In genomic region chr19:6674408-6674807, GRCh38 we compare ENCODE assay signal across 10 cellular contexts. TPM values are rescaled to one million over a fixed set of nuclear protein-coding genes. Genes with fewer than 3 reads are reported as not detected.
A peak's percentile ranks its signal among the peaks of the same experiment; 100 is the strongest.
DNase-seq lines count a peak whose midpoint lies in the region; ATAC-seq and TF ChIP-seq lines count a peak whose summit lies in the region.
"Not testable (repeated sequence)": the region's sequence is repeated elsewhere in the genome, so short reads cannot be mapped to it uniquely, and the experiment has no call there.
"Had no signal": no experiment of that assay in that cellular context is flagged by ENCODE, and none has a peak within 500 bp of the region (broad histone marks: within the 10 kb centered on the region; RNA-seq: fewer than 3 reads in every experiment).

No MANE protein-coding gene starts in this region.

- peak overlapping the region; percentile 64 for H3K4me3 Mint-ChIP-seq in activated CD8-positive, alpha-beta T cell treated with anti-CD3 and anti-CD28 coated beads, Interleukin-2, amount 10 ng/mL, durations not matched to agents 7 days and 5 days
- peak overlapping the region; percentile 54 for H3K4me3 Mint-ChIP-seq in activated naive CD8-positive, alpha-beta T cell treated with anti-CD3 and anti-CD28 coated beads for 36 hours

- not testable (repeated sequence) for H3K9me3 Mint-ChIP-seq in activated CD8-positive, alpha-beta T cell treated with anti-CD3 and anti-CD28 coated beads, Interleukin-2, amount 10 ng/mL, durations not matched to agents 7 days and 5 days (ENCODE audit: insufficient read depth)
- peaks cover 12% of the 10 kb centered on the region for H3K9me3 Mint-ChIP-seq in activated naive CD8-positive, alpha-beta T cell treated with anti-CD3 and anti-CD28 coated beads for 36 hours

- not testable (repeated sequence) for H2BK12ac ChIP-seq in neuronal stem cell (ENCODE audit: low read length)

- POLR2A ChIA-PET in RWPE1 (lab: Yijun Ruan, JAX; ENCODE audit: low non-redundant PET), result not testable (repeated sequence)
- POLR2A ChIA-PET in activated CD8-positive, alpha-beta T cell treated with anti-CD3 and anti-CD28 coated beads, Interleukin-2, amount 10 ng/mL, durations not matched to agents 7 days and 5 days (lab: Charles Lee), result interaction anchor here (0.8 to 1.7 kb wide), 2 partner anchors 20 to 33 kb away, joined by 3 to 6 read pairs; no protein-coding TSS in a partner anchor

- H3K27ac Mint-ChIP-seq in activated CD8-positive, alpha-beta T cell treated with anti-CD3 and anti-CD28 coated beads, Interleukin-2, amount 10 ng/mL, durations not matched to agents 7 days and 5 days, result peak overlapping the region; percentile 88
- H3K27ac Mint-ChIP-seq in activated naive CD8-positive, alpha-beta T cell treated with anti-CD3 and anti-CD28 coated beads for 36 hours, result peak overlapping the region; percentile 92

- not testable (repeated sequence) for H2BK120ac ChIP-seq in neuronal stem cell (ENCODE audit: low read depth, low read length)

- TF ChIP-seq CTCF in DND-41 (IDR thresholded peaks at IDR 0.05; ENCODE audit: borderline replicate concordance, extremely low read depth, low read length, poor library complexity, severe bottlenecking); RWPE1 (conservative IDR thresholded peaks at IDR 0.05; ENCODE audit: low read depth): not testable (repeated sequence)

- not testable (repeated sequence) for H2AFZ ChIP-seq in DND-41 (ENCODE audit: low read depth, low read length)
- H2AFZ ChIP-seq in neuronal stem cell (ENCODE audit: low read length), result peak overlapping the region; percentile 83

- not testable (repeated sequence) for H3K79me1 ChIP-seq in neuronal stem cell (ENCODE audit: low read depth, low read length)

- H4K20me1 ChIP-seq in DND-41 (ENCODE audit: insufficient read depth, low read length), result not testable (repeated sequence)

- ATAC-seq in DND-41 (ENCODE audit: insufficient read depth, low read depth); activated CD8-positive, alpha-beta T cell treated with anti-CD3 and anti-CD28 coated beads, Interleukin-2, amount 10 ng/mL, durations not matched to agents 7 days and 5 days: not testable (repeated sequence)

- H3K4me1 Mint-ChIP-seq in activated CD8-positive, alpha-beta T cell treated with anti-CD3 and anti-CD28 coated beads, Interleukin-2, amount 10 ng/mL, durations not matched to agents 7 days and 5 days (ENCODE audit: low read depth), result peaks cover 66% of the 10 kb centered on the region
- peaks cover 66% of the 10 kb centered on the region for H3K4me1 Mint-ChIP-seq in activated naive CD8-positive, alpha-beta T cell treated with anti-CD3 and anti-CD28 coated beads for 36 hours

- H3K4me2 ChIP-seq in DND-41 (ENCODE audit: insufficient read depth, low read length), result peak overlapping the region; percentile 50; the same call in 1 of the 2 replicates
- not testable (repeated sequence) for H3K4me2 ChIP-seq in neuronal stem cell (ENCODE audit: insufficient read depth, low read length, poor library complexity, severe bottlenecking)

- not testable (repeated sequence) for H4K91ac ChIP-seq in neuronal stem cell (ENCODE audit: low read depth, low read length, poor library complexity)

- H3K9ac ChIP-seq in DND-41 (ENCODE audit: low read depth, low read length); neuronal stem cell (ENCODE audit: low read depth, low read length, poor library complexity): not testable (repeated sequence)
- peak overlapping the region; percentile 36; the same call in 1 of the 2 replicates for H3K9ac ChIP-seq in HUES64 (ENCODE audit: low read depth, low read length)
- peak overlapping the region; percentile 68; the same call in 1 of the 2 replicates for H3K9ac ChIP-seq in iPS-20b (ENCODE audit: low read depth, low read length)

- H3K27me3 Mint-ChIP-seq in activated CD8-positive, alpha-beta T cell treated with anti-CD3 and anti-CD28 coated beads, Interleukin-2, amount 10 ng/mL, durations not matched to agents 7 days and 5 days (ENCODE audit: low read depth); activated naive CD8-positive, alpha-beta T cell treated with anti-CD3 and anti-CD28 coated beads for 36 hours: not testable (repeated sequence)

- H3K27me3 ChIP-seq in DND-41 (ENCODE audit: insufficient read depth, low read length, poor library complexity); HUES64 (ENCODE audit: insufficient read depth, low read length); iPS-20b (ENCODE audit: insufficient read depth, low read length); neuronal stem cell (ENCODE audit: control insufficient read depth in 3 of 3, insufficient read depth in 3 of 3, low read depth in 1 of 3, low read length in 3 of 3): not testable (repeated sequence)

- not testable (repeated sequence) for H3K36me3 ChIP-seq in DND-41 (ENCODE audit: insufficient read depth, low read length); HUES64 (ENCODE audit: insufficient read depth, low read length); iPS-20b (ENCODE audit: insufficient read depth, low read depth, low read length); neuronal stem cell (replicated peaks in 1 of 2; ENCODE audit: control insufficient read depth in 2 of 2, insufficient read depth in 2 of 2, low read length in 2 of 2)

- not testable (repeated sequence) for H3K4me3 ChIP-seq in DND-41 (ENCODE audit: low read depth in 1 of 2, low read length in 2 of 2); HUES64 (ENCODE audit: low read length); iPS-20b (ENCODE audit: low read length); neuronal stem cell (ENCODE audit: low read length in 2 of 2)

- H3K4me1 ChIP-seq in DND-41 (ENCODE audit: insufficient read depth, low read length) (peaks cover 16% of the 10 kb centered on the region), neuronal stem cell (ENCODE audit: control insufficient read depth in 2 of 2, insufficient read depth in 1 of 2, low read depth in 1 of 2, low read length in 2 of 2) (peaks cover 4 to 13% of the 10 kb centered on the region in 2 donors)
- H3K4me1 ChIP-seq in HUES64 (ENCODE audit: insufficient read depth, low read length); iPS-20b (ENCODE audit: insufficient read depth, low read length): not testable (repeated sequence)

- not testable (repeated sequence) for H3K27ac ChIP-seq in DND-41 (ENCODE audit: low read length); HUES64 (ENCODE audit: low read depth, low read length); iPS-20b (ENCODE audit: low read length); neuronal stem cell (replicated peaks; ENCODE audit: low read length)
- 0 out of 2 replicates have a peak overlapping the region, but pooled peaks have one; percentile 10 for H3K27ac ChIP-seq in RWPE1

- CTCF ChIA-PET in RWPE1 (lab: Yijun Ruan, JAX), result not testable (repeated sequence)
- CTCF ChIA-PET in activated CD8-positive, alpha-beta T cell treated with anti-CD3 and anti-CD28 coated beads, Interleukin-2, amount 10 ng/mL, durations not matched to agents 7 days and 5 days (lab: Charles Lee), result interaction anchor here (0.8 to 2.8 kb wide), 9 partner anchors 12 to 189 kb away, joined by 3 to 7 read pairs (median 5); partner anchors contain the start of gene GPR108

- peak overlapping the region; percentile 65 for H3K18ac ChIP-seq in neuronal stem cell (ENCODE audit: low read length)

- not testable (repeated sequence) for H3K14ac ChIP-seq in neuronal stem cell (ENCODE audit: low read length)

- H3K4ac ChIP-seq in neuronal stem cell (ENCODE audit: low read length), result not testable (repeated sequence)

- not testable (repeated sequence) for H3K79me2 ChIP-seq in DND-41 (ENCODE audit: insufficient read depth, low read length)

- H2AK5ac ChIP-seq in neuronal stem cell (ENCODE audit: low read depth, low read length), result not testable (repeated sequence)

- not testable (repeated sequence) for H4K8ac ChIP-seq in neuronal stem cell (ENCODE audit: low read depth, low read length)

- H3K9me3 ChIP-seq in DND-41 (ENCODE audit: insufficient read depth, low read length, severe bottlenecking); HUES64 (ENCODE audit: insufficient read depth, low read depth, low read length); iPS-20b (ENCODE audit: insufficient read depth, low read depth, low read length); neuronal stem cell (replicated peaks in 1 of 2; ENCODE audit: control insufficient read depth in 2 of 2, insufficient read depth in 1 of 2, low read depth in 1 of 2, low read length in 2 of 2): not testable (repeated sequence)

- not testable (repeated sequence) for DNase-seq in DND-41; RWPE1 (ENCODE audit: low spot score); activated CD8-positive, alpha-beta T cell treated with anti-CD3 and anti-CD28 coated beads, Interleukin-2, amount 10 ng/mL, durations not matched to agents 7 days and 5 days; activated naive CD8-positive, alpha-beta T cell treated with anti-CD3 and anti-CD28 coated beads for 36 hours; neuronal stem cell (ENCODE audit: low spot score)

- H3K23ac ChIP-seq in neuronal stem cell (ENCODE audit: low read depth, low read length, poor library complexity), result not testable (repeated sequence)

- WGBS in HUES64, result 87% methylated on average over 5 of the region's 6 CpGs
- WGBS in neuronal stem cell (ENCODE audit: extremely low coverage in 2 of 2, insufficient read length in 2 of 2, insufficient replicate concordance in 1 of 2), 2 donors, result no CpG with 5 or more reads among the region's 6 CpGs

- H3K36me3 Mint-ChIP-seq in activated CD8-positive, alpha-beta T cell treated with anti-CD3 and anti-CD28 coated beads, Interleukin-2, amount 10 ng/mL, durations not matched to agents 7 days and 5 days (ENCODE audit: low read depth), result not testable (repeated sequence)
- H3K36me3 Mint-ChIP-seq in activated naive CD8-positive, alpha-beta T cell treated with anti-CD3 and anti-CD28 coated beads for 36 hours, result peaks cover 16% of the 10 kb centered on the region

- not testable (repeated sequence) for H2BK15ac ChIP-seq in neuronal stem cell (ENCODE audit: low read length)

- not testable (repeated sequence) for H2BK5ac ChIP-seq in neuronal stem cell (ENCODE audit: low read length)

RNA-seq across cellular contexts. Expression of gene TNFSF14, which starts 4.4 kb away (rescaled TPM):
- polyA plus RNA-seq in HUES64 (2013, experiment 1 of 2), result not detected
- not detected for polyA plus RNA-seq in HUES64 (2013, experiment 2 of 2)
- 10 to 100 TPM; 47.1 to 47.6 TPM for total RNA-seq in activated CD8-positive, alpha-beta T cell treated with anti-CD3 and anti-CD28 coated beads, Interleukin-2, amount 10 ng/mL, durations not matched to agents 7 days and 5 days
- 10 to 100 TPM; 68.0 to 72.8 TPM for total RNA-seq in activated naive CD8-positive, alpha-beta T cell treated with anti-CD3 and anti-CD28 coated beads for 36 hours
- not detected for polyA plus RNA-seq in neuronal stem cell (2013, experiment 1 of 2)
- under 0.01 TPM for polyA plus RNA-seq in neuronal stem cell (2013, experiment 2 of 2)
- total RNA-seq: frontal cortex, HT-29, SJCRH30 had no signal

RNA-seq across cellular contexts. Expression of gene C3, which starts 46.0 kb away (rescaled TPM):
- polyA plus RNA-seq in HUES64 (2013, experiment 1 of 2), result 1.3 TPM
- polyA plus RNA-seq in HUES64 (2013, experiment 2 of 2), result 1.6 TPM
- total RNA-seq in activated CD8-positive, alpha-beta T cell treated with anti-CD3 and anti-CD28 coated beads, Interleukin-2, amount 10 ng/mL, durations not matched to agents 7 days and 5 days, result 1 to 10 TPM in 1 of 2 experiments, under 1 TPM in 1; 0.52 to 1.2 TPM
- under 1 TPM; 0.22 to 0.64 TPM for total RNA-seq in activated naive CD8-positive, alpha-beta T cell treated with anti-CD3 and anti-CD28 coated beads for 36 hours
- polyA plus RNA-seq in neuronal stem cell (2013, experiment 1 of 2), result 0.21 TPM
- polyA plus RNA-seq in neuronal stem cell (2013, experiment 2 of 2), result 0.64 TPM
- total RNA-seq: SJCRH30 had no signal
